5 cellular contexts compared by ENCODE assay signal in genomic region chr9:78333-78732, GRCh38. TPM values are rescaled to one million over a fixed set of nuclear protein-coding genes. Genes with fewer than 3 reads are reported as not detected.
"Had no signal": no experiment of that assay in that cellular context is flagged by ENCODE, and none has a peak within 500 bp of the region (broad histone marks: within the 10 kb centered on the region; RNA-seq: fewer than 3 reads in every experiment).

No MANE protein-coding gene starts in this region.

RNA-seq across cellular contexts. Expression of gene FOXD4, which starts 39.9 kb away (rescaled TPM):
- total RNA-seq: activated CD4-positive, alpha-beta memory T cell treated with anti-CD3 and anti-CD28 coated beads for 36 hours; activated naive CD4-positive, alpha-beta T cell treated with anti-CD3 and anti-CD28 coated beads for 36 hours; activated T-helper 2 cell treated with anti-CD3 and anti-CD28 coated beads, Interferon-gamma antibody, Interleukin-2, Interleukin-4, amounts not matched to agents 10 μg/mL and 5 μg/mL and 100 μg/mL, durations not matched to agents 14 hours and 24 hours and 36 hours; T-helper 17 cell had no signal
- polyA plus RNA-seq: aorta had no signal
